8 cellular contexts compared by ENCODE assay signal in the genomic region with DNA sequence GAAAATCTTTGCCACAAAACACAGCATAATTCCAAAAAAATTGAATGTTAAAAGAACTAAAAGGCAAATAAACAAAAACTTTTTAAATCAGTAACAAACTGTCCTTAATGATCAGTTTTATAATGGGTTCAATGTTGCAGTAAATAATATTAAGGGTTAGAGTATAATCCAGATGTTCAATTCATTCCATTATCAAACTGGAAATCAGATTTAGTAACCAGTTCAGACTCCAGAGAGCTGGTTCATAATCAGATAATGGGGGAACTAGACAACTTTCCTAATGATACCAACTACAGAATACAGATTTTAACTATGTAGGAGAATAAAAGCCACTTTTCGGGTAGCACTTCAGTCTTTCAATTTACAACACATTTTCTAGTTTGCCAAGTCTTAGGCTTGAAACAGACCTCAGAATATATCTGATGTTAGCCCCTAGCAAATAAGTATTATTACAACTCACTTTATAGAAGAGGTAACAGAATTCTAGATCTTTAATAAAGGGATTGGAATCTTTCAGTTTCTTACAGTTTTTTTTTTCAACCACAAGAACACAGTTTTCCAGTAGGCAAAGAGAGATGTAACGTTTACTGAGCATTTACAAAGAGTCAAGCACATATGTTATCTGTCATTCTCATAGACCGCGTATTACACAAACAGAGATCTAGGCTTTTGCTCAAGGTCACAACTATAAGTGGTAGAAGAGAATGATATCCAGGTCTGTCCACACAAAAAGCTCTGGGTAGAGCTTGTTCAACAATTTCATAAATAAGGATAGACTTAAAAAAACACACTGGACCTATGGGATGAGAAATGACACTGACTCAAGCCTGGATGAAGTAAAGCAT. TPM values are rescaled to one million over a fixed set of nuclear protein-coding genes. Genes with fewer than 3 reads are reported as not detected.
A peak's percentile ranks its signal among the peaks of the same experiment; 100 is the strongest.
DNase-seq lines count a peak whose midpoint lies in the region; ATAC-seq, FAIRE-seq and TF ChIP-seq lines count a peak whose summit lies in the region.

No MANE protein-coding gene starts in this region.

- TF ChIP-seq POLR2A in GM12878 (IDR thresholded peaks at IDR 0.05; ENCODE audit: low read depth, low read length) (no peak), upper lobe of left lung (IDR thresholded peaks at IDR 0.05) (no peak)

- WGBS in GM12878 (ENCODE audit: insufficient coverage, insufficient replicate concordance, low lambda C conversion rate, missing lambda C conversion rate), result 11% methylated on average over 4 of the region's 4 CpGs
- WGBS in upper lobe of left lung, 2 donors, result 15 to 19% methylated on average over 4 of the region's 4 CpGs

- H3K4me2 ChIP-seq in Karpas-422 (ENCODE audit: low read depth, low read length, poor library complexity, severe bottlenecking), result peak overlapping the region; percentile 92
- peak overlapping the region; percentile 75 for H3K4me2 ChIP-seq in GM12878 (ENCODE audit: control insufficient read depth, insufficient read depth)

- CTCF ChIA-PET in GM12878 (lab: Yijun Ruan, JAX), result interaction anchor here (0.9 to 2.1 kb wide), 9 partner anchors 9 to 148 kb away, joined by 3 to 13 read pairs (median 3); partner anchors contain the start of gene ADCY10

- ATAC-seq in GM12878 (no peak; the same call in 2 of the 3 replicates), lower lobe of right lung (no peak), upper lobe of left lung (ENCODE audit: low FRiP score in 2 of 2) (no peak), GM19452 (IDR thresholded peaks at IDR 0.05; ENCODE audit: unreplicated experiment) (no peak), GM21423 (IDR thresholded peaks at IDR 0.05; ENCODE audit: unreplicated experiment) (no peak)

- H3K9me2 ChIP-seq in Karpas-422 (replicated peaks; ENCODE audit: insufficient read depth, low read length), result no peaks in the 10 kb centered on the region

- H4K20me1 ChIP-seq in Karpas-422 (ENCODE audit: insufficient read depth, low read depth, low read length) (no peaks in the 10 kb centered on the region), GM12878 (ENCODE audit: control insufficient read depth, insufficient read depth) (no peaks in the 10 kb centered on the region)

- H3K9me3 ChIP-seq in ES-I3 (ENCODE audit: control insufficient read depth, insufficient read depth, low read length), result no peaks in the 10 kb centered on the region
- H3K9me3 ChIP-seq in Karpas-422 (ENCODE audit: low read length), result no peaks in the 10 kb centered on the region
- H3K9me3 ChIP-seq in GM12878 (replicated peaks; ENCODE audit: control insufficient read depth, insufficient read depth, low read length), result no peaks in the 10 kb centered on the region
- no peaks in the 10 kb centered on the region for H3K9me3 ChIP-seq in lower lobe of right lung
- H3K9me3 ChIP-seq in upper lobe of left lung, result no peaks in the 10 kb centered on the region

- H2AFZ ChIP-seq in Karpas-422 (ENCODE audit: low read length), result no peak overlapping the region
- H2AFZ ChIP-seq in GM12878 (ENCODE audit: control insufficient read depth, low read depth, low read length), result peak overlapping the region; percentile 94

- H3K9ac ChIP-seq in ES-I3 (ENCODE audit: low read depth, low read length), result peak overlapping the region; percentile 96; the same call in 1 of the 2 replicates
- H3K9ac ChIP-seq in Karpas-422 (ENCODE audit: low read length), result peak overlapping the region; percentile 76
- H3K9ac ChIP-seq in GM12878 (ENCODE audit: control insufficient read depth, insufficient read depth, low read length), result peak overlapping the region; percentile 96

- intact Hi-C loops in GM12878 (cut with micrococcal nuclease; ENCODE audit: unreplicated experiment) (loop anchor here (5.0 to 10.0 kb wide), 3 partner anchors 132 to 330 kb away; partner anchors contain the start of gene TIPRL), lower lobe of right lung (cut with DNase I) (no loop called here)

- H3K4me3 ChIP-seq in Karpas-422 (ENCODE audit: low read length) (peak overlapping the region; percentile 77), GM12878 (peak overlapping the region; percentile 78), lower lobe of right lung (peak overlapping the region; percentile 86), upper lobe of left lung (peak overlapping the region; percentile 75 to 94 (median 82))

- H3K79me2 ChIP-seq in Karpas-422 (ENCODE audit: low read length) (peaks cover 89% of the 10 kb centered on the region), GM12878 (ENCODE audit: control insufficient read depth, insufficient read depth, low read length) (peaks cover 70% of the 10 kb centered on the region)

- no peak for DNase-seq in Karpas-422
- DNase-seq in GM12878 (ENCODE audit: low read depth, low spot score), result no peak
- no peak for DNase-seq in lower lobe of right lung
- no peak for DNase-seq in upper lobe of left lung
- no peak for DNase-seq in GM19240 (ENCODE audit: insufficient read length, low spot score)

- H3K27me3 ChIP-seq in Karpas-422 (ENCODE audit: low read length), result no peaks in the 10 kb centered on the region
- no peaks in the 10 kb centered on the region for H3K27me3 ChIP-seq in GM12878 (replicated peaks in 1 of 2; ENCODE audit: control insufficient read depth in 2 of 2, insufficient read depth in 2 of 2, low read length in 1 of 2)
- H3K27me3 ChIP-seq in lower lobe of right lung (ENCODE audit: low read depth), result no peaks in the 10 kb centered on the region
- no peaks in the 10 kb centered on the region for H3K27me3 ChIP-seq in upper lobe of left lung

- in situ Hi-C loops in GM12878 (cut with MboI), result loop anchor here (5.0 kb wide), 1 partner anchor 217 kb away; no protein-coding TSS in a partner anchor

- TF ChIP-seq RAD21 in GM12878 (IDR thresholded peaks at IDR 0.05; ENCODE audit: insufficient read depth, low read depth, low read length), result no peak

- no TSS peak for BruUV-seq in GM12878 (replicated peaks; lab: Mats Ljungman, UMichigan)

- TF ChIP-seq CTCF in GM12878 (IDR thresholded peaks at IDR 0.05 in 2 of 3, conservative IDR thresholded peaks at IDR 0.05 in 1 of 3; ENCODE audit: control insufficient read depth in 2 of 3, extremely low read depth in 1 of 3, insufficient read depth in 1 of 3, low read depth in 3 of 3, low read length in 3 of 3) (no peak), lower lobe of right lung (IDR thresholded peaks at IDR 0.05) (no peak), upper lobe of left lung (IDR thresholded peaks at IDR 0.05) (no peak)

- peak overlapping the region; percentile 56 for H3K27ac ChIP-seq in Karpas-422 (ENCODE audit: low read length)
- peak overlapping the region; percentile 99 for H3K27ac ChIP-seq in GM12878 (ENCODE audit: control insufficient read depth, insufficient read depth)
- peak overlapping the region; percentile 93 for H3K27ac ChIP-seq in lower lobe of right lung
- H3K27ac ChIP-seq in upper lobe of left lung, result peak overlapping the region; percentile 93 to 99 (median 97)

- no peaks in the 10 kb centered on the region; the same call in 1 of the 2 replicates for H3K4me1 ChIP-seq in ES-I3 (ENCODE audit: insufficient read depth, low read length)
- peaks cover 53% of the 10 kb centered on the region for H3K4me1 ChIP-seq in Karpas-422 (ENCODE audit: low read length)
- no peaks in the 10 kb centered on the region for H3K4me1 ChIP-seq in GM12878 (ENCODE audit: control insufficient read depth, insufficient read depth, low read length)
- peaks cover 33% of the 10 kb centered on the region for H3K4me1 ChIP-seq in lower lobe of right lung
- H3K4me1 ChIP-seq in upper lobe of left lung, result peaks cover 15 to 40% (median 30%) of the 10 kb centered on the region in 4 donors

- no peaks in the 10 kb centered on the region for H3K36me3 ChIP-seq in ES-I3 (ENCODE audit: insufficient read depth, low read length)
- H3K36me3 ChIP-seq in Karpas-422 (ENCODE audit: insufficient read depth, low read length), result no peaks in the 10 kb centered on the region
- H3K36me3 ChIP-seq in GM12878 (ENCODE audit: control insufficient read depth in 2 of 2, insufficient read depth in 2 of 2, low read length in 1 of 2), result no peaks in the 10 kb centered on the region
- no peaks in the 10 kb centered on the region for H3K36me3 ChIP-seq in lower lobe of right lung
- H3K36me3 ChIP-seq in upper lobe of left lung, result no peaks in the 10 kb centered on the region

- FAIRE-seq in GM12878 (lab: Jason Lieb, UNC), result no peak

- POLR2A ChIA-PET in GM12878 (lab: Charles Lee), result interaction anchor here (0.5 to 2.1 kb wide), 4 partner anchors 11 to 1221 kb away, joined by 3 to 8 read pairs (median 5); partner anchors contain the start of gene SFT2D2

- RAD21 ChIA-PET in GM12878 (lab: Charles Lee; ENCODE audit: unreplicated experiment), result interaction anchor here (0.5 to 2.4 kb wide), 7 partner anchors 100 to 291 kb away, joined by 3 to 11 read pairs (median 3); partner anchors contain the start of genes MPZL1 and SFT2D2

- SMC1A ChIA-PET in GM12878 (lab: Charles Lee; ENCODE audit: uncharacterized antibody, unreplicated experiment), result interaction anchor here (0.6 to 2.5 kb wide), 11 partner anchors 10 to 303 kb away, joined by 3 to 11 read pairs (median 3); no protein-coding TSS in a partner anchor

- TF ChIP-seq EP300 in GM12878 (IDR thresholded peaks at IDR 0.05; ENCODE audit: borderline replicate concordance in 1 of 2, control insufficient read depth in 1 of 2, low read depth in 2 of 2, low read length in 2 of 2) (no peak), upper lobe of left lung (IDR thresholded peaks at IDR 0.05) (no peak)

RNA-seq across cellular contexts. Expression of gene DCAF6, which starts 1.9 kb away (rescaled TPM):
- total RNA-seq in Karpas-422 (2014; rRNA removed; shearing (Covaris generic); ENCODE audit: low replicate concordance), result 80.0 and 84.6 TPM in 2 replicates
- total RNA-seq in GM12878 (2013; cell fraction: nucleolus; rRNA removed), result 188 and 208 TPM in 2 replicates
- total RNA-seq in GM12878 (2014; rRNA removed) (25.9 and 29.3 TPM in 2 replicates), GM12878 (2014; rRNA removed; fragmentation: Illumina TruSeq; extraction: Trizol) (36.6 and 39.6 TPM in 2 replicates), GM12878 (2021) (26.2 and 27.8 TPM in 2 replicates), lower lobe of right lung (50.6 TPM), upper lobe of left lung (100 to 1,000 TPM in 1 of 6 donors, 10 to 100 TPM in 5; 37.5 to 110 (median 55.5) TPM)
- 21.0 TPM for polyA plus RNA-seq in GM12878 (2011; ENCODE audit: low read depth)
- polyA plus RNA-seq in GM12878 (2011; rRNA removed) (62.7 and 98.0 TPM in 2 replicates), GM12878 (2014; fragmentation: Illumina TruSeq; extraction: Trizol) (40.6 and 47.5 TPM in 2 replicates), GM12878 (2014; fragmentation: Nextera tagmentation; extraction: Ambion mirVana) (10 to 100 TPM; 11.4 to 18.3 TPM), GM12878 (2014; rRNA removed) (24.2 and 29.5 TPM in 2 replicates), GM12878 (2016; fragmentation: Nextera tagmentation; extraction: Ambion mirVana) (10 to 100 TPM; 51.2 to 58.1 TPM)
- polyA plus RNA-seq in GM12878 (2011; cell fraction: cytosol; rRNA removed), result 30.7 and 48.6 TPM in 2 replicates
- 40.0 and 42.7 TPM in 2 replicates for polyA plus RNA-seq in GM12878 (2011; cell fraction: nucleus; rRNA removed)
- polyA plus RNA-seq in GM12878 (2012), result 28.6 and 30.5 TPM in 2 replicates
- polyA minus RNA-seq in GM12878 (2011; rRNA and poly(A)+ RNA removed), result 71.9 and 140 TPM in 2 replicates
- polyA minus RNA-seq in GM12878 (2011; cell fraction: cytosol; rRNA and poly(A)+ RNA removed), result 16.7 and 20.0 TPM in 2 replicates
- polyA minus RNA-seq in GM12878 (2011; cell fraction: nucleus; rRNA and poly(A)+ RNA removed), result 51.3 and 71.8 TPM in 2 replicates

RNA-seq across cellular contexts. Expression of gene MPC2, which starts 2.2 kb away (rescaled TPM):
- total RNA-seq in Karpas-422 (2014; rRNA removed; shearing (Covaris generic); ENCODE audit: low replicate concordance), result 44.7 and 68.2 TPM in 2 replicates
- 6.9 and 9.0 TPM in 2 replicates for total RNA-seq in GM12878 (2013; cell fraction: nucleolus; rRNA removed)
- total RNA-seq in GM12878 (2014; rRNA removed), result 58.5 and 59.8 TPM in 2 replicates
- total RNA-seq in GM12878 (2014; rRNA removed; fragmentation: Illumina TruSeq; extraction: Trizol), result 60.3 and 64.0 TPM in 2 replicates
- total RNA-seq in GM12878 (2021), result 69.0 and 71.7 TPM in 2 replicates
- polyA plus RNA-seq in GM12878 (2011; ENCODE audit: low read depth), result 44.9 TPM
- 66.3 and 108 TPM in 2 replicates for polyA plus RNA-seq in GM12878 (2011; rRNA removed)
- polyA plus RNA-seq in GM12878 (2011; cell fraction: cytosol; rRNA removed), result 29.2 and 32.5 TPM in 2 replicates
- 15.3 and 20.0 TPM in 2 replicates for polyA plus RNA-seq in GM12878 (2011; cell fraction: nucleus; rRNA removed)
- polyA plus RNA-seq in GM12878 (2012), result 61.1 and 69.3 TPM in 2 replicates
- 54.7 and 56.9 TPM in 2 replicates for polyA plus RNA-seq in GM12878 (2014; fragmentation: Illumina TruSeq; extraction: Trizol)
- 10 to 100 TPM; 22.5 to 68.5 TPM for polyA plus RNA-seq in GM12878 (2014; fragmentation: Nextera tagmentation; extraction: Ambion mirVana)
- polyA plus RNA-seq in GM12878 (2014; rRNA removed), result 46.0 and 55.9 TPM in 2 replicates
- 100 to 1,000 TPM; 149 to 164 TPM for polyA plus RNA-seq in GM12878 (2016; fragmentation: Nextera tagmentation; extraction: Ambion mirVana)
- polyA minus RNA-seq in GM12878 (2011; rRNA and poly(A)+ RNA removed), result 8.1 and 10.4 TPM in 2 replicates
- 12.4 and 12.6 TPM in 2 replicates for polyA minus RNA-seq in GM12878 (2011; cell fraction: cytosol; rRNA and poly(A)+ RNA removed)
- 5.7 and 7.3 TPM in 2 replicates for polyA minus RNA-seq in GM12878 (2011; cell fraction: nucleus; rRNA and poly(A)+ RNA removed)
- 49.6 TPM for total RNA-seq in lower lobe of right lung
- 10 to 100 TPM; 11.5 to 55.6 (median 26.7) TPM for total RNA-seq in upper lobe of left lung

RNA-seq across cellular contexts. Expression of gene ADCY10, which starts 20.7 kb away (rescaled TPM):
- total RNA-seq in Karpas-422 (2014; rRNA removed; shearing (Covaris generic); ENCODE audit: low replicate concordance), result 0.14 TPM in 1 of 2 replicates, not detected in the other
- total RNA-seq in GM12878 (2013; cell fraction: nucleolus; rRNA removed), result 0.73 TPM in 1 of 2 replicates, not detected in the other
- total RNA-seq in GM12878 (2014; rRNA removed) (0.22 TPM in 1 of 2 replicates, not detected in the other), GM12878 (2014; rRNA removed; fragmentation: Illumina TruSeq; extraction: Trizol) (not detected in 2 replicates), GM12878 (2021) (not detected in 2 replicates), lower lobe of right lung (0.09 TPM), upper lobe of left lung (under 1 TPM in 4 of 6 donors, not detected in 2; 0.11 to 0.49 (median 0.18) TPM)
- polyA plus RNA-seq in GM12878 (2011; ENCODE audit: low read depth), result not detected
- polyA plus RNA-seq in GM12878 (2011; rRNA removed) (0.07 and 0.22 TPM in 2 replicates), GM12878 (2014; fragmentation: Illumina TruSeq; extraction: Trizol) (0.13 TPM in 1 of 2 replicates, not detected in the other), GM12878 (2014; fragmentation: Nextera tagmentation; extraction: Ambion mirVana) (not detected), GM12878 (2014; rRNA removed) (not detected in 2 replicates), GM12878 (2016; fragmentation: Nextera tagmentation; extraction: Ambion mirVana) (not detected)
- 0.07 and 0.12 TPM in 2 replicates for polyA plus RNA-seq in GM12878 (2011; cell fraction: cytosol; rRNA removed)
- polyA plus RNA-seq in GM12878 (2011; cell fraction: nucleus; rRNA removed), result 0.21 and 0.26 TPM in 2 replicates
- not detected in 2 replicates for polyA plus RNA-seq in GM12878 (2012)
- 0.05 and 0.29 TPM in 2 replicates for polyA minus RNA-seq in GM12878 (2011; rRNA and poly(A)+ RNA removed)
- not detected in 2 replicates for polyA minus RNA-seq in GM12878 (2011; cell fraction: cytosol; rRNA and poly(A)+ RNA removed)
- polyA minus RNA-seq in GM12878 (2011; cell fraction: nucleus; rRNA and poly(A)+ RNA removed), result 0.29 and 0.60 TPM in 2 replicates
